In genomic region chr7:78039791-78040776, GRCh38 we compare ENCODE assay signal across 8 cellular contexts.
DNase-seq lines count a peak whose midpoint lies in the region; ATAC-seq, FAIRE-seq and TF ChIP-seq lines count a peak whose summit lies in the region.

No MANE protein-coding gene starts in this region.

- H3K4me3 ChIP-seq in kidney (ENCODE audit: low read length in 2 of 2) (no peak overlapping the region), thoracic aorta (peak overlapping the region; percentile 36)

- no peak overlapping the region for H3K27ac Mint-ChIP-seq in activated naive CD4-positive, alpha-beta T cell treated with anti-CD3 and anti-CD28 coated beads, Interleukin-2, amount 50 U/mL, for 72 hours

- TF ChIP-seq CTCF in kidney (IDR thresholded peaks at IDR 0.05; ENCODE audit: borderline replicate concordance, extremely low read depth, insufficient read depth) (peak; percentile 40), thoracic aorta (IDR thresholded peaks at IDR 0.05) (peak; percentile 69)

- no peaks in the 10 kb centered on the region for H3K36me3 Mint-ChIP-seq in activated naive CD4-positive, alpha-beta T cell treated with anti-CD3 and anti-CD28 coated beads, Interleukin-2, amount 50 U/mL, for 72 hours

- H3K27ac ChIP-seq in kidney (ENCODE audit: low read depth in 2 of 2, low read length in 2 of 2) (no peak overlapping the region), thoracic aorta (no peak overlapping the region)

- ATAC-seq in GM18517 (IDR thresholded peaks at IDR 0.05; ENCODE audit: unreplicated experiment), result peak; percentile 77
- peak; percentile 83 for ATAC-seq in HG02623 (IDR thresholded peaks at IDR 0.05; ENCODE audit: unreplicated experiment)
- ATAC-seq in activated naive CD4-positive, alpha-beta T cell treated with anti-CD3 and anti-CD28 coated beads, Interleukin-2, amount 50 U/mL, for 72 hours, result peak; percentile 82 to 90
- ATAC-seq in thoracic aorta (ENCODE audit: insufficient number of reproducible peaks, low FRiP score, low read depth), result no peak

- no peak for FAIRE-seq in kidney (lab: Jason Lieb, UNC)

- H3K9me3 ChIP-seq in kidney (ENCODE audit: control insufficient read depth in 1 of 2, low read length in 2 of 2) (no peaks in the 10 kb centered on the region), thoracic aorta (no peaks in the 10 kb centered on the region)

- DNase-seq in NOMO-1 treated with DMSO at 0.1 percent for 48 hours (lab: John Stamatoyannopoulos, UW; ENCODE audit: unreplicated experiment) (peak; percentile 73), kidney (peak; percentile 79), thoracic aorta (ENCODE audit: low spot score) (no peak), pons (ENCODE audit: low spot score) (no peak), NCI-H1105 (lab: John Stamatoyannopoulos, UW) (no peak)
- peak; percentile 57 to 70 for DNase-seq in activated naive CD4-positive, alpha-beta T cell treated with anti-CD3 and anti-CD28 coated beads, Interleukin-2, amount 50 U/mL, for 72 hours (ENCODE audit: low spot score in 2 of 2)

- H3K9ac ChIP-seq in kidney (ENCODE audit: low read length in 2 of 2), result no peak overlapping the region

- H3K27me3 ChIP-seq in thoracic aorta (replicated peaks; ENCODE audit: insufficient read depth), result no peaks in the 10 kb centered on the region

- H3K4me1 ChIP-seq in kidney (ENCODE audit: control insufficient read depth in 1 of 2, insufficient read depth in 1 of 2, low read depth in 1 of 2, low read length in 2 of 2), result no peaks in the 10 kb centered on the region
- H3K4me1 ChIP-seq in thoracic aorta (ENCODE audit: control insufficient read depth in 1 of 2, low read depth in 2 of 2), result peaks cover 0 to 4% of the 10 kb centered on the region in 2 donors

- H3K36me3 ChIP-seq in kidney (ENCODE audit: control insufficient read depth in 1 of 2, insufficient read depth in 2 of 2, low read length in 2 of 2) (no peaks in the 10 kb centered on the region), thoracic aorta (no peaks in the 10 kb centered on the region)

- intact Hi-C loops in kidney (cut with DNase I), result no loop called here

- H3K9me3 Mint-ChIP-seq in activated naive CD4-positive, alpha-beta T cell treated with anti-CD3 and anti-CD28 coated beads, Interleukin-2, amount 50 U/mL, for 72 hours, result no peaks in the 10 kb centered on the region

Comparison
In these comparisons a context has a peak if more than half of its experiments do, and no peak if none do; other contexts are left out.
1. DNase-seq: peak in NOMO-1 treated with DMSO at 0.1 percent for 48 hours (single experiment), activated naive CD4-positive, alpha-beta T cell treated with anti-CD3 and anti-CD28 coated beads, Interleukin-2, amount 50 U/mL, for 72 hours (2 of 2) and kidney (single experiment); none in thoracic aorta (single experiment), pons (single experiment) and NCI-H1105 (single experiment).